21 cellular contexts compared by ENCODE assay signal in the genomic region with DNA sequence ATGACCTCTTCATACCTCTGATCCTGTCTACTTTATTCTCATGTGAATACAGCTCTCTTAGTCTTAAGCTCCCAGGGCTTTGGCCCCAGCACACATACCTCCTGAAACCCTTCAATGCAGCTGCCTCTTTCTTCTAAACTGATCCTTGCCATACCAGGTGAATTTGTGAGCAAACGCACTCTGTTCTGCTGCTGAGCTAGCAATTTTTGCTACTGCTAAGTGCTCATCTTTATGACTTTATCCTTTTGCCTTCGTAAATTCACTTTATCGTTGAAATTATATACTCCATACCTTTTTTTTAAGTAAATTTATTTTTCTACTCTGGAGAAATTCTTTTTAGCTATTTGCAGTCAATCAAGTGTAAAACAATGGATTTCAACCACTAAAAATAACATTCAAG.
DNase-seq lines count a peak whose midpoint lies in the region; ATAC-seq, FAIRE-seq and TF ChIP-seq lines count a peak whose summit lies in the region.
"Had no signal": no experiment of that assay in that cellular context is flagged by ENCODE, and none has a peak within 500 bp of the region (broad histone marks: within the 10 kb centered on the region; RNA-seq: fewer than 3 reads in every experiment).

No MANE protein-coding gene starts in this region.

- no peaks in the 10 kb centered on the region for H3K79me1 ChIP-seq in IMR-90 (ENCODE audit: low read depth in 1 of 2, low read length in 2 of 2)

- peak overlapping the region; percentile 58 for H3K4ac ChIP-seq in IMR-90 (ENCODE audit: low read depth, low read length)

- WGBS in A549 (ENCODE audit: missing lambda C conversion rate) = 8% methylated on average over 3 of the region's 3 CpGs
- WGBS in IMR-90 (ENCODE audit: extremely low coverage in 2 of 2, insufficient read length in 1 of 2), 2 experiments = 80% methylated on average over 1 of the region's 3 CpGs; no CpG with 5 or more reads in 1 of the 2 experiments

- H3K4me2 ChIP-seq in A549 (no peak overlapping the region), IMR-90 (ENCODE audit: low read depth, low read length) (no peak overlapping the region)
- H3K4me2 ChIP-seq: BLaER1 had no signal

- H2BK20ac ChIP-seq in IMR-90 (ENCODE audit: low read depth, low read length) = peak overlapping the region; percentile 95

- H2BK5ac ChIP-seq in IMR-90 (ENCODE audit: low read depth, low read length, poor library complexity, severe bottlenecking) = peak overlapping the region; percentile 91

- no peaks in the 10 kb centered on the region for H3K36me3 ChIP-seq in IMR-90 (ENCODE audit: control insufficient read depth, insufficient read depth, low read length)
- H3K36me3 ChIP-seq: BLaER1 had no signal

- no peak overlapping the region for H2AK9ac ChIP-seq in IMR-90 (replicated peaks; ENCODE audit: low read depth, low read length, poor library complexity)

- POLR2A ChIA-PET in A549 (lab: Yijun Ruan, JAX) = no interaction called here
- POLR2A ChIA-PET in IMR-90 (lab: Charles Lee; ENCODE audit: unreplicated experiment) = no interaction called here
- POLR2A ChIA-PET in CD4-positive, alpha-beta T cell (lab: Charles Lee) = no interaction called here

- no peaks in the 10 kb centered on the region for H3K4me1 Mint-ChIP-seq in effector memory CD8-positive, alpha-beta T cell (ENCODE audit: low read depth in 2 of 2)
- H3K4me1 Mint-ChIP-seq in CD4-positive, alpha-beta T cell (ENCODE audit: low read depth) = no peaks in the 10 kb centered on the region
- H3K4me1 Mint-ChIP-seq: B cell; CD4-positive, CD25-positive, alpha-beta regulatory T cell; CD8-positive, alpha-beta memory T cell had no signal

- no peaks in the 10 kb centered on the region for H3K36me3 Mint-ChIP-seq in effector memory CD8-positive, alpha-beta T cell (ENCODE audit: insufficient read depth)
- H3K36me3 Mint-ChIP-seq in CD4-positive, alpha-beta T cell (ENCODE audit: low read depth) = no peaks in the 10 kb centered on the region
- H3K36me3 Mint-ChIP-seq: CD4-positive, CD25-positive, alpha-beta regulatory T cell; CD8-positive, alpha-beta memory T cell had no signal

- TF ChIP-seq RAD21 in A549 (conservative IDR thresholded peaks at IDR 0.05 in 1 of 2, IDR thresholded peaks at IDR 0.05 in 1 of 2) (no peak), IMR-90 (IDR thresholded peaks at IDR 0.05; ENCODE audit: low read length) (no peak)

- no peaks in the 10 kb centered on the region for H3K27me3 ChIP-seq in IMR-90 (ENCODE audit: control insufficient read depth, insufficient read depth, low read length)
- H3K27me3 ChIP-seq in CD4-positive, alpha-beta T cell (ENCODE audit: control insufficient read depth, insufficient read depth, low read length) = no peaks in the 10 kb centered on the region
- H3K27me3 ChIP-seq: BLaER1 had no signal

- FAIRE-seq in A549 (lab: Jason Lieb, UNC) = no peak
- peak; percentile 66 for FAIRE-seq in islet of Langerhans (lab: Jason Lieb, UNC)
- FAIRE-seq: D721Med, G401.6, GM12892, H1 had no signal

- H4K5ac ChIP-seq in IMR-90 (ENCODE audit: low read depth, low read length) = peak overlapping the region; percentile 55; the same call in 1 of the 2 replicates

- in situ Hi-C loops in IMR-90 (cut with MboI; ENCODE audit: low sequenced_read_pairs) = no loop called here

- ATAC-seq in A549 = no peak
- ATAC-seq in IMR-90 (ENCODE audit: low read depth) = no peak
- no peak for ATAC-seq in effector memory CD8-positive, alpha-beta T cell (replicated peaks)
- ATAC-seq in CD4-positive, alpha-beta T cell (ENCODE audit: poor library complexity) = no peak

- peak overlapping the region; percentile 75 to 78; a peak in 3 of 4 replicates for H4K8ac ChIP-seq in IMR-90 (ENCODE audit: low read depth in 2 of 2, low read length in 2 of 2)

- H3K9me1 ChIP-seq in IMR-90 (ENCODE audit: insufficient read depth, low read length) = no peaks in the 10 kb centered on the region

- no peak for DNase-seq in A549 (ENCODE audit: low read depth in 1 of 2, low spot score in 1 of 2)
- peak; percentile 45 for DNase-seq in DMS79 (lab: John Stamatoyannopoulos, UW)
- DNase-seq in IMR-90 = no peak
- DNase-seq in NCI-H510A treated with DMSO at 0.1 percent for 48 hours (lab: John Stamatoyannopoulos, UW) = no peak
- no peak for DNase-seq in effector memory CD8-positive, alpha-beta T cell
- DNase-seq in CD4-positive, alpha-beta T cell = no peak
- DNase-seq: CD4-positive, CD25-positive, alpha-beta regulatory T cell; CD8-positive, alpha-beta memory T cell; DMS 273 treated with DMSO at 0.1 percent for 48 hours; DND-41; GM23248; H7; HCEC 1CT had no signal

- no peak overlapping the region for H2AFZ ChIP-seq in IMR-90 (replicated peaks; ENCODE audit: low read length, poor library complexity)
- H2AFZ ChIP-seq: GM23248 had no signal

- no peak overlapping the region for H3K4me3 ChIP-seq in A549
- H3K4me3 ChIP-seq in IMR-90 (ENCODE audit: insufficient read depth, low read depth, low read length) = no peak overlapping the region
- H3K4me3 ChIP-seq: BLaER1, GM23248 had no signal

- no peaks in the 10 kb centered on the region for H3K9me3 ChIP-seq in A549
- H3K9me3 ChIP-seq in IMR-90 (ENCODE audit: control insufficient read depth, insufficient read depth, low read length) = no peaks in the 10 kb centered on the region
- H3K9me3 ChIP-seq in CD4-positive, alpha-beta T cell (ENCODE audit: control insufficient read depth, low read length) = no peaks in the 10 kb centered on the region
- H3K9me3 ChIP-seq: BLaER1 had no signal

- dilution Hi-C loops in IMR-90 (cut with HindIII; ENCODE audit: low sequenced_read_pairs, unreplicated experiment) = no loop called here

- H3K18ac ChIP-seq in IMR-90 (ENCODE audit: low read depth, low read length) = peak overlapping the region; percentile 60; the same call in 1 of the 2 replicates

- H3K9me3 Mint-ChIP-seq in effector memory CD8-positive, alpha-beta T cell = peaks cover under 1 to 2% of the 10 kb centered on the region in 2 donors
- no peaks in the 10 kb centered on the region for H3K9me3 Mint-ChIP-seq in CD4-positive, alpha-beta T cell
- H3K9me3 Mint-ChIP-seq: CD8-positive, alpha-beta memory T cell had no signal

- intact Hi-C loops in IMR-90 (cut with micrococcal nuclease) = loop anchor here (5.0 kb wide), 1 partner anchor 49 kb away; no protein-coding TSS in a partner anchor
- intact Hi-C loops in CD4-positive, alpha-beta T cell (cut with DNase I, micrococcal nuclease) = no loop called here

- peak overlapping the region; percentile 24; the same call in 1 of the 2 replicates for H3K56ac ChIP-seq in IMR-90 (ENCODE audit: extremely low read depth, insufficient read depth, low read length)

- TF ChIP-seq EP300 in A549 (IDR thresholded peaks at IDR 0.05) = no peak

- H3K4me1 ChIP-seq in A549 = no peaks in the 10 kb centered on the region
- H3K4me1 ChIP-seq in IMR-90 (ENCODE audit: control insufficient read depth, insufficient read depth, low read length) = peaks cover 8% of the 10 kb centered on the region

- 0 out of 2 replicates have a peak overlapping the region, but pooled peaks have one; percentile 26 for H3K23ac ChIP-seq in IMR-90 (ENCODE audit: low read depth, low read length)

- no peak for TF ChIP-seq CTCF in A549 (IDR thresholded peaks at IDR 0.05)
- TF ChIP-seq CTCF in IMR-90 (conservative IDR thresholded peaks at IDR 0.05; ENCODE audit: low read depth, low read length) = no peak
- TF ChIP-seq CTCF in CD4-positive, alpha-beta T cell (IDR thresholded peaks at IDR 0.05) = no peak

- no peaks in the 10 kb centered on the region for H4K20me1 ChIP-seq in IMR-90 (ENCODE audit: insufficient read depth, low read length)
- H4K20me1 ChIP-seq: BLaER1 had no signal

- H3K27ac ChIP-seq in A549 = no peak overlapping the region
- H3K27ac ChIP-seq in IMR-90 (ENCODE audit: insufficient read depth, low read length) = no peak overlapping the region
- no peak overlapping the region for H3K27ac ChIP-seq in CD4-positive, alpha-beta T cell (ENCODE audit: low read depth, low read length)
- H3K27ac ChIP-seq: BLaER1, C4-2B, GM23248 had no signal

- no peak overlapping the region for H3K27ac Mint-ChIP-seq in effector memory CD8-positive, alpha-beta T cell
- H3K27ac Mint-ChIP-seq in CD4-positive, alpha-beta T cell = no peak overlapping the region
- H3K27ac Mint-ChIP-seq: B cell; CD8-positive, alpha-beta memory T cell had no signal

- peaks cover 0 to 11% of the 10 kb centered on the region in 2 donors for H3K27me3 Mint-ChIP-seq in effector memory CD8-positive, alpha-beta T cell
- peaks cover 5% of the 10 kb centered on the region for H3K27me3 Mint-ChIP-seq in CD4-positive, alpha-beta T cell
- H3K27me3 Mint-ChIP-seq: B cell; CD4-positive, CD25-positive, alpha-beta regulatory T cell had no signal

- TF ChIP-seq POLR2A in A549 (IDR thresholded peaks at IDR 0.05; ENCODE audit: low read length) = no peak
- TF ChIP-seq POLR2A in IMR-90 (IDR thresholded peaks at IDR 0.05; ENCODE audit: low read depth, low read length) = no peak

- BruUV-seq in IMR-90 (replicated peaks; lab: Mats Ljungman, UMichigan) = no TSS peak

- no peak overlapping the region for H3K4me3 Mint-ChIP-seq in effector memory CD8-positive, alpha-beta T cell
- H3K4me3 Mint-ChIP-seq in CD4-positive, alpha-beta T cell = no peak overlapping the region
- H3K4me3 Mint-ChIP-seq: B cell; CD4-positive, CD25-positive, alpha-beta regulatory T cell; CD8-positive, alpha-beta memory T cell had no signal

- peak overlapping the region; percentile 93 for H4K91ac ChIP-seq in IMR-90 (ENCODE audit: insufficient read depth, low read depth, low read length)

- H2BK15ac ChIP-seq in IMR-90 (ENCODE audit: low read depth, low read length) = 0 out of 3 replicates have a peak overlapping the region, but pooled peaks have one; percentile 37

- no peak overlapping the region for H3K9ac ChIP-seq in IMR-90 (ENCODE audit: low read depth, low read length)
- H3K9ac ChIP-seq: BLaER1, GM23248 had no signal

- H3K14ac ChIP-seq in IMR-90 (replicated peaks; ENCODE audit: low read depth, low read length) = peak overlapping the region; percentile 73

- H2BK120ac ChIP-seq in IMR-90 (ENCODE audit: low read depth, low read length) = peak overlapping the region; percentile 96

- H2AK5ac ChIP-seq in IMR-90 (ENCODE audit: low read depth, low read length) = peak overlapping the region; percentile 92

- CTCF ChIA-PET in A549 (lab: Yijun Ruan, JAX) = interaction anchor here (1.4 kb wide), 1 partner anchor 466 kb away, joined by 3 read pairs; no protein-coding TSS in a partner anchor
- CTCF ChIA-PET in IMR-90 (lab: Yijun Ruan, JAX) = no interaction called here
- CTCF ChIA-PET in CD4-positive, alpha-beta T cell (lab: Charles Lee) = no interaction called here

TF ChIP-seq in A549, 52 proteins besides CTCF, POLR2A, EP300 and RAD21:
- no peak for TF ChIP-seq BHLHE40 (IDR thresholded peaks at IDR 0.05; ENCODE audit: low read depth, low read length)
- TF ChIP-seq MAFK (IDR thresholded peaks at IDR 0.05; ENCODE audit: partially characterized antibody) = peak; percentile 40
TF ChIP-seq in A549: peak in this region for 1.

TF ChIP-seq in IMR-90, 13 proteins besides CTCF, POLR2A, EP300 and RAD21 (continues in another document):
- TF ChIP-seq FOS (IDR thresholded peaks at IDR 0.05; ENCODE audit: low read depth, low read length) (no peak), MXI1 (IDR thresholded peaks at IDR 0.05; ENCODE audit: borderline replicate concordance, low read depth, low read length) (no peak)
